ENCODE assay signal across 19 cellular contexts in genomic region chr19:32308436-32309077, GRCh38. TPM values are rescaled to one million over a fixed set of nuclear protein-coding genes. Genes with fewer than 3 reads are reported as not detected.
DNase-seq lines count a peak whose midpoint lies in the region; TF ChIP-seq lines count a peak whose summit lies in the region.
"Had no signal": no experiment of that assay in that cellular context is flagged by ENCODE, and none has a peak within 500 bp of the region (broad histone marks: within the 10 kb centered on the region; RNA-seq: fewer than 3 reads in every experiment).

No MANE protein-coding gene starts in this region.

- intact Hi-C loops in sigmoid colon (cut with DNase I): no loop called here

- no peak for TF ChIP-seq EP300 in sigmoid colon (IDR thresholded peaks at IDR 0.05)

- H3K36me3 Mint-ChIP-seq in osteocyte (ENCODE audit: unreplicated experiment): no peaks in the 10 kb centered on the region
- H3K36me3 Mint-ChIP-seq: CD4-positive, alpha-beta memory T cell had no signal

- WGBS in sigmoid colon, 2 donors: 63 to 69% methylated on average over 7 of the region's 7 CpGs

- no peaks in the 10 kb centered on the region for H3K27me3 Mint-ChIP-seq in osteocyte (ENCODE audit: unreplicated experiment)

- H3K4me3 Mint-ChIP-seq in osteocyte (ENCODE audit: unreplicated experiment): no peak overlapping the region
- H3K4me3 Mint-ChIP-seq: CD4-positive, alpha-beta memory T cell; HFFc6 had no signal

- H3K36me3 ChIP-seq in adipocyte (ENCODE audit: control insufficient read depth, insufficient read depth, low read length, severe bottlenecking): no peaks in the 10 kb centered on the region
- no peaks in the 10 kb centered on the region for H3K36me3 ChIP-seq in sigmoid colon

- H3K9me3 Mint-ChIP-seq in osteocyte (ENCODE audit: unreplicated experiment): no peaks in the 10 kb centered on the region

- H3K9me3 ChIP-seq in adipocyte (ENCODE audit: control insufficient read depth, low read length): peaks cover 8% of the 10 kb centered on the region
- H3K9me3 ChIP-seq in sigmoid colon: peaks cover 0 to 2% (median 0%) of the 10 kb centered on the region in 4 donors

- no peak overlapping the region for H3K27ac Mint-ChIP-seq in osteocyte (ENCODE audit: unreplicated experiment)
- H3K27ac Mint-ChIP-seq: CD4-positive, alpha-beta memory T cell; HFFc6 had no signal

- H3K4me3 ChIP-seq in adipocyte (ENCODE audit: low read length) (no peak overlapping the region), fibroblast of pulmonary artery (replicated peaks; ENCODE audit: low read depth, low read length) (no peak overlapping the region), sigmoid colon (no peak overlapping the region)
- H3K4me3 ChIP-seq: GM12878 had no signal

- H3K27me3 ChIP-seq in adipocyte (replicated peaks; ENCODE audit: control insufficient read depth, insufficient read depth, low read length) (peaks cover 23% of the 10 kb centered on the region), sigmoid colon (no peaks in the 10 kb centered on the region)

- H3K4me1 ChIP-seq in adipocyte (ENCODE audit: control insufficient read depth, insufficient read depth, low read length): peaks cover 6% of the 10 kb centered on the region
- no peaks in the 10 kb centered on the region for H3K4me1 ChIP-seq in sigmoid colon

- no peak overlapping the region for H3K9ac ChIP-seq in adipocyte (ENCODE audit: low read length)

- TF ChIP-seq POLR2A in sigmoid colon (IDR thresholded peaks at IDR 0.05): no peak

- DNase-seq in GM04503 (ENCODE audit: low read depth) (peak; percentile 4), adipocyte (ENCODE audit: low read depth) (peak; percentile 4), fibroblast of pulmonary artery (ENCODE audit: low read depth) (peak; percentile 1), osteocyte (ENCODE audit: extremely low spot score, unreplicated experiment) (peak; percentile 44), sigmoid colon (no peak), HPDE6-E6E7 (ENCODE audit: extremely low spot score) (no peak)
- DNase-seq in activated CD8-positive, alpha-beta memory T cell treated with anti-CD3 and anti-CD28 coated beads, Interleukin-2, amount 50 U/mL, for 48 hours: no peak
- DNase-seq: Calu3; CD4-positive, alpha-beta memory T cell; GF-D8; HFFc6; NCI-H1092; NCI-H1436 treated with DMSO at 0.1 percent for 48 hours; NCI-H2029; NCI-H526; PC-3; RPMI8226; SHP77 treated with DMSO at 0.1 percent for 48 hours had no signal

- H3K4me1 Mint-ChIP-seq in osteocyte (ENCODE audit: unreplicated experiment): no peaks in the 10 kb centered on the region
- H3K4me1 Mint-ChIP-seq: CD4-positive, alpha-beta memory T cell had no signal

- no peak overlapping the region for H3K27ac ChIP-seq in sigmoid colon

- TF ChIP-seq CTCF in fibroblast of pulmonary artery (IDR thresholded peaks at IDR 0.05; ENCODE audit: low read length, missing control alignments) (no peak), osteocyte (IDR thresholded peaks at IDR 0.05) (no peak), sigmoid colon (IDR thresholded peaks at IDR 0.05) (no peak)

RNA-seq across cellular contexts. Expression of gene ZNF507, which starts 36.9 kb away (rescaled TPM):
- total RNA-seq in osteocyte (22.4 and 23.8 TPM in 2 replicates), sigmoid colon (10 to 100 TPM; 19.3 to 27.1 (median 23.7) TPM)
- 1 to 10 TPM; 2.1 to 7.2 (median 3.6) TPM for polyA plus RNA-seq in sigmoid colon

Comparison
In these comparisons a context has a peak if more than half of its experiments do, and no peak if none do; other contexts are left out.
1. DNase-seq: peak in GM04503 (single experiment), adipocyte (single experiment), fibroblast of pulmonary artery (single experiment) and osteocyte (single experiment); none in sigmoid colon (single experiment), activated CD8-positive, alpha-beta memory T cell treated with anti-CD3 and anti-CD28 coated beads, Interleukin-2, amount 50 U/mL, for 48 hours (single experiment) and HPDE6-E6E7 (single experiment).